ENCODE assay signal across 1 cellular context in genomic region chr16:787261-787966, GRCh38.
TF ChIP-seq lines count a peak whose summit lies in the region.

No MANE protein-coding gene starts in this region.

TF ChIP-seq in endothelial cell of umbilical vein, 7 proteins besides CTCF, POLR2A, EP300 and RAD21 (continued from another document):
- TF ChIP-seq MYC (IDR thresholded peaks at IDR 0.05; ENCODE audit: low read depth, low read length) (no peak), GATA2 (IDR thresholded peaks at IDR 0.05; ENCODE audit: insufficient read depth, insufficient read length, low read depth, low read length) (no peak), MAX (IDR thresholded peaks at IDR 0.05; ENCODE audit: insufficient read depth, insufficient read length) (no peak), JUN (IDR thresholded peaks at IDR 0.05; ENCODE audit: borderline replicate concordance, insufficient read depth, insufficient read length, low read depth) (no peak), EZH2 (IDR thresholded peaks at IDR 0.05; ENCODE audit: borderline replicate concordance, low read depth, low read length, severe bottlenecking) (no peak), FOS (IDR thresholded peaks at IDR 0.05; ENCODE audit: borderline replicate concordance, insufficient read depth, low read length) (no peak)
